ENCODE assay signal across 1 cellular context in the genomic region with DNA sequence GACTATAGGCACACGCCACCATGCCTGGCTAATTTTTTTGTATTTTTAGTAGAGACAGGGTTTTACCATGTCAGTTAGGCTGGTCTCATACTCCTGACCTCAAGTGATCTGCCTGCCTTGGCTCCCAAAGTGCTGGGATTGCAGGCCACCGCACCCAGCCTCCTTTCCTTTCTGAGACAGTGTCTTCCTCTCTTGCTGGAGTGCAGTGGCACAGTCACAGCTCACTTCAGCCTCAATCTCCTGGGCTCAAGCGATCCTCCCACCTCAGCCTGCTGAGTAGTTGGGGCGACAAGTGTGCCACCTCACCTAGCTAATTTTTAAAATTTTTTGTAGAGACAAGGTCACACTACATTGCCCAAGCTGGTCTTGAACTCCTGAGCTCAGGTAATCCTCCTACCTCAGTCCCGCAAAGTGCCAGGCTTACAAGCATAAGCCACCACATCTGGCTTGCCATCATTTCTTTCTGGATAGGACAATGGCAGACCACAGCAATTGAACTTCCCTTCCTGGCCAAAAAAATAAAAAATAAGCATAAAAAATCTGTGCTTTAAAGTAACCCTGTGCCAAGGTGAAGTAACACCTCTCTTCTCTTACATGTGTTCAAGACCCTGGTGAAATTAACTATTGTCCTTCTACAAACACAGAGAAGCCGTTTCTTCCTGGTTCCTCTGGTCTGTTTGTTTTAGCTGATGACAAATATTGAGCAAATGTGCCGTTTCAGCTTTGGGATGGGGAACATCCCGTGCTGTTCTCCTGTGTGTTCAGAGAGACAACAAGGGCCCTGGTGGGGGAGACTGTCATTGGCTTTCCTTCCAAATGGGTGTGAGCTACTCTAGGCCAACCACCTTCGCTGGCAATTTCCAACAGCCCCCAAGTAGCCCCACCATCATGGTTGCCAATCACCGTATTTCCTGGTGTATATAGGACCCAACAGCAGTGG.
A peak's percentile ranks its signal among the peaks of the same experiment; 100 is the strongest.
TF ChIP-seq lines count a peak whose summit lies in the region.

No MANE protein-coding gene starts in this region.

TF ChIP-seq in HepG2, 621 proteins besides CTCF, POLR2A, EP300 and RAD21 (continued from another document and continues in another):
- no peak for TF ChIP-seq ZBTB10 (CRISPR knock-in tag; IDR thresholded peaks at IDR 0.05; ENCODE audit: borderline replicate concordance)
- peak; percentile 74; the same call in 1 of the 2 replicates for TF ChIP-seq ZNF331 (CRISPR knock-in tag; IDR thresholded peaks at IDR 0.05)
- peak; percentile 99 for TF ChIP-seq ELF3 (CRISPR knock-in tag; IDR thresholded peaks at IDR 0.05)
- TF ChIP-seq, protein P1, sequence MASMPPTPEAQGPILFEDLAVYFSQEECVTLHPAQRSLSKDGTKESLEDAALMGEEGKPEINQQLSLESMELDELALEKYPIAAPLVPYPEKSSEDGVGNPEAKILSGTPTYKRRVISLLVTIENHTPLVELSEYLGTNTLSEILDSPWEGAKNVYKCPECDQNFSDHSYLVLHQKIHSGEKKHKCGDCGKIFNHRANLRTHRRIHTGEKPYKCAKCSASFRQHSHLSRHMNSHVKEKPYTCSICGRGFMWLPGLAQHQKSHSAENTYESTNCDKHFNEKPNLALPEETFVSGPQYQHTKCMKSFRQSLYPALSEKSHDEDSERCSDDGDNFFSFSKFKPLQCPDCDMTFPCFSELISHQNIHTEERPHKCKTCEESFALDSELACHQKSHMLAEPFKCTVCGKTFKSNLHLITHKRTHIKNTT (CRISPR knock-in tag; IDR thresholded peaks at IDR 0.05), result no peak
- 0 out of 2 replicates have a peak, but pooled peaks have one; percentile 34 for TF ChIP-seq PHF20 (CRISPR knock-in tag; IDR thresholded peaks at IDR 0.05)
- 0 out of 2 replicates have a peak, but pooled peaks have one; percentile 37 for TF ChIP-seq ZHX2 (IDR thresholded peaks at IDR 0.05; ENCODE audit: low read depth)
- TF ChIP-seq ZHX2 (CRISPR knock-in tag; IDR thresholded peaks at IDR 0.05; ENCODE audit: borderline replicate concordance), result no peak
- peak; percentile 81 for TF ChIP-seq FOSL2 (CRISPR knock-in tag; IDR thresholded peaks at IDR 0.05)
- no peak for TF ChIP-seq ZNF337 (CRISPR knock-in tag; IDR thresholded peaks at IDR 0.05; ENCODE audit: borderline replicate concordance, low read depth)
- TF ChIP-seq, protein P2, sequence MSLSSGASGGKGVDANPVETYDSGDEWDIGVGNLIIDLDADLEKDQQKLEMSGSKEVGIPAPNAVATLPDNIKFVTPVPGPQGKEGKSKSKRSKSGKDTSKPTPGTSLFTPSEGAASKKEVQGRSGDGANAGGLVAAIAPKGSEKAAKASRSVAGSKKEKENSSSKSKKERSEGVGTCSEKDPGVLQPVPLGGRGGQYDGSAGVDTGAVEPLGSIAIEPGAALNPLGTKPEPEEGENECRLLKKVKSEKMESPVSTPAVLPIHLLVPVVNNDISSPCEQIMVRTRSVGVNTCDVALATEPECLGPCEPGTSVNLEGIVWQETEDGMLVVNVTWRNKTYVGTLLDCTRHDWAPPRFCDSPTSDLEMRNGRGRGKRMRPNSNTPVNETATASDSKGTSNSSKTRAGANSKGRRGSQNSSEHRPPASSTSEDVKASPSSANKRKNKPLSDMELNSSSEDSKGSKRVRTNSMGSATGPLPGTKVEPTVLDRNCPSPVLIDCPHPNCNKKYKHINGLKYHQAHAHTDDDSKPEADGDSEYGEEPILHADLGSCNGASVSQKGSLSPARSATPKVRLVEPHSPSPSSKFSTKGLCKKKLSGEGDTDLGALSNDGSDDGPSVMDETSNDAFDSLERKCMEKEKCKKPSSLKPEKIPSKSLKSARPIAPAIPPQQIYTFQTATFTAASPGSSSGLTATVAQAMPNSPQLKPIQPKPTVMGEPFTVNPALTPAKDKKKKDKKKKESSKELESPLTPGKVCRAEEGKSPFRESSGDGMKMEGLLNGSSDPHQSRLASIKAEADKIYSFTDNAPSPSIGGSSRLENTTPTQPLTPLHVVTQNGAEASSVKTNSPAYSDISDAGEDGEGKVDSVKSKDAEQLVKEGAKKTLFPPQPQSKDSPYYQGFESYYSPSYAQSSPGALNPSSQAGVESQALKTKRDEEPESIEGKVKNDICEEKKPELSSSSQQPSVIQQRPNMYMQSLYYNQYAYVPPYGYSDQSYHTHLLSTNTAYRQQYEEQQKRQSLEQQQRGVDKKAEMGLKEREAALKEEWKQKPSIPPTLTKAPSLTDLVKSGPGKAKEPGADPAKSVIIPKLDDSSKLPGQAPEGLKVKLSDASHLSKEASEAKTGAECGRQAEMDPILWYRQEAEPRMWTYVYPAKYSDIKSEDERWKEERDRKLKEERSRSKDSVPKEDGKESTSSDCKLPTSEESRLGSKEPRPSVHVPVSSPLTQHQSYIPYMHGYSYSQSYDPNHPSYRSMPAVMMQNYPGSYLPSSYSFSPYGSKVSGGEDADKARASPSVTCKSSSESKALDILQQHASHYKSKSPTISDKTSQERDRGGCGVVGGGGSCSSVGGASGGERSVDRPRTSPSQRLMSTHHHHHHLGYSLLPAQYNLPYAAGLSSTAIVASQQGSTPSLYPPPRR (CRISPR knock-in tag; IDR thresholded peaks at IDR 0.05; ENCODE audit: borderline replicate concordance), result peak; percentile 53; the same call in 1 of the 2 replicates
- TF ChIP-seq NAIF1 (CRISPR knock-in tag; IDR thresholded peaks at IDR 0.05; ENCODE audit: borderline replicate concordance), result no peak
- TF ChIP-seq ZSCAN25 (CRISPR knock-in tag; IDR thresholded peaks at IDR 0.05), result peak; percentile 74; the same call in 1 of the 2 replicates
- peak; percentile 93 for TF ChIP-seq XRCC5 (optimal IDR thresholded peaks at IDR 0.05; ENCODE audit: low read length)
- TF ChIP-seq ZNF549 (CRISPR knock-in tag; IDR thresholded peaks at IDR 0.05), result no peak
- peak; percentile 74; the same call in 1 of the 2 replicates for TF ChIP-seq EHMT2 (IDR thresholded peaks at IDR 0.05; ENCODE audit: borderline replicate concordance, low read depth, low read length)
- no peak for TF ChIP-seq ZNF431 (CRISPR knock-in tag; IDR thresholded peaks at IDR 0.05; ENCODE audit: borderline replicate concordance, low read depth)
- TF ChIP-seq, protein P3, sequence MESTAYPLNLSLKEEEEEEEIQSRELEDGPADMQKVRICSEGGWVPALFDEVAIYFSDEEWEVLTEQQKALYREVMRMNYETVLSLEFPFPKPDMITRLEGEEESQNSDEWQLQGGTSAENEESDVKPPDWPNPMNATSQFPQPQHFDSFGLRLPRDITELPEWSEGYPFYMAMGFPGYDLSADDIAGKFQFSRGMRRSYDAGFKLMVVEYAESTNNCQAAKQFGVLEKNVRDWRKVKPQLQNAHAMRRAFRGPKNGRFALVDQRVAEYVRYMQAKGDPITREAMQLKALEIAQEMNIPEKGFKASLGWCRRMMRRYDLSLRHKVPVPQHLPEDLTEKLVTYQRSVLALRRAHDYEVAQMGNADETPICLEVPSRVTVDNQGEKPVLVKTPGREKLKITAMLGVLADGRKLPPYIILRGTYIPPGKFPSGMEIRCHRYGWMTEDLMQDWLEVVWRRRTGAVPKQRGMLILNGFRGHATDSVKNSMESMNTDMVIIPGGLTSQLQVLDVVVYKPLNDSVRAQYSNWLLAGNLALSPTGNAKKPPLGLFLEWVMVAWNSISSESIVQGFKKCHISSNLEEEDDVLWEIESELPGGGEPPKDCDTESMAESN (CRISPR knock-in tag; conservative IDR thresholded peaks at IDR 0.05), result peak; percentile 21; the same call in 1 of the 2 replicates
- no peak for TF ChIP-seq MAF1 (CRISPR knock-in tag; IDR thresholded peaks at IDR 0.05; ENCODE audit: borderline replicate concordance)
- no peak for TF ChIP-seq RFX5 (IDR thresholded peaks at IDR 0.05; ENCODE audit: low read depth, low read length)
- TF ChIP-seq KLF15 (CRISPR knock-in tag; IDR thresholded peaks at IDR 0.05; ENCODE audit: borderline replicate concordance), result peak; percentile 63; the same call in 1 of the 2 replicates
- TF ChIP-seq THAP11 (CRISPR knock-in tag; IDR thresholded peaks at IDR 0.05), result peak; percentile 61; the same call in 1 of the 2 replicates
- peak; percentile 23; the same call in 1 of the 2 replicates for TF ChIP-seq MIXL1 (CRISPR knock-in tag; IDR thresholded peaks at IDR 0.05)
- no peak for TF ChIP-seq SP1 (IDR thresholded peaks at IDR 0.05)
- no peak for TF ChIP-seq SP1 (CRISPR knock-in tag; IDR thresholded peaks at IDR 0.05)
- TF ChIP-seq HCFC1 (IDR thresholded peaks at IDR 0.05; ENCODE audit: low read depth, low read length), result no peak
- no peak for TF ChIP-seq ZNF598 (CRISPR knock-in tag; IDR thresholded peaks at IDR 0.05; ENCODE audit: borderline replicate concordance)
- TF ChIP-seq, protein P4, sequence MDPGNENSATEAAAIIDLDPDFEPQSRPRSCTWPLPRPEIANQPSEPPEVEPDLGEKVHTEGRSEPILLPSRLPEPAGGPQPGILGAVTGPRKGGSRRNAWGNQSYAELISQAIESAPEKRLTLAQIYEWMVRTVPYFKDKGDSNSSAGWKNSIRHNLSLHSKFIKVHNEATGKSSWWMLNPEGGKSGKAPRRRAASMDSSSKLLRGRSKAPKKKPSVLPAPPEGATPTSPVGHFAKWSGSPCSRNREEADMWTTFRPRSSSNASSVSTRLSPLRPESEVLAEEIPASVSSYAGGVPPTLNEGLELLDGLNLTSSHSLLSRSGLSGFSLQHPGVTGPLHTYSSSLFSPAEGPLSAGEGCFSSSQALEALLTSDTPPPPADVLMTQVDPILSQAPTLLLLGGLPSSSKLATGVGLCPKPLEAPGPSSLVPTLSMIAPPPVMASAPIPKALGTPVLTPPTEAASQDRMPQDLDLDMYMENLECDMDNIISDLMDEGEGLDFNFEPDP (CRISPR knock-in tag; conservative IDR thresholded peaks at IDR 0.05), result no peak
- TF ChIP-seq ZNF670 (CRISPR knock-in tag; IDR thresholded peaks at IDR 0.05; ENCODE audit: borderline replicate concordance), result 0 out of 2 replicates have a peak, but pooled peaks have one; percentile 37
- TF ChIP-seq KLF9 (CRISPR knock-in tag; IDR thresholded peaks at IDR 0.05; ENCODE audit: low read depth), result no peak
- TF ChIP-seq ZMYM4 (CRISPR knock-in tag; IDR thresholded peaks at IDR 0.05), result peak; percentile 50; the same call in 1 of the 2 replicates
- TF ChIP-seq, protein P5, sequence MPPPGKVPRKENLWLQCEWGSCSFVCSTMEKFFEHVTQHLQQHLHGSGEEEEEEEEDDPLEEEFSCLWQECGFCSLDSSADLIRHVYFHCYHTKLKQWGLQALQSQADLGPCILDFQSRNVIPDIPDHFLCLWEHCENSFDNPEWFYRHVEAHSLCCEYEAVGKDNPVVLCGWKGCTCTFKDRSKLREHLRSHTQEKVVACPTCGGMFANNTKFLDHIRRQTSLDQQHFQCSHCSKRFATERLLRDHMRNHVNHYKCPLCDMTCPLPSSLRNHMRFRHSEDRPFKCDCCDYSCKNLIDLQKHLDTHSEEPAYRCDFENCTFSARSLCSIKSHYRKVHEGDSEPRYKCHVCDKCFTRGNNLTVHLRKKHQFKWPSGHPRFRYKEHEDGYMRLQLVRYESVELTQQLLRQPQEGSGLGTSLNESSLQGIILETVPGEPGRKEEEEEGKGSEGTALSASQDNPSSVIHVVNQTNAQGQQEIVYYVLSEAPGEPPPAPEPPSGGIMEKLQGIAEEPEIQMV (CRISPR knock-in tag; IDR thresholded peaks at IDR 0.05; ENCODE audit: low read depth), result peak; percentile 17; the same call in 1 of the 2 replicates
- TF ChIP-seq SNAI1 (CRISPR knock-in tag; IDR thresholded peaks at IDR 0.05; ENCODE audit: borderline replicate concordance), result 0 out of 2 replicates have a peak, but pooled peaks have one; percentile 40
- peak; percentile 39; the same call in 1 of the 2 replicates for TF ChIP-seq MEF2D (CRISPR knock-in tag; IDR thresholded peaks at IDR 0.05)
- TF ChIP-seq GFI1 (CRISPR knock-in tag; IDR thresholded peaks at IDR 0.05; ENCODE audit: borderline replicate concordance), result peak; percentile 94
- TF ChIP-seq KLF16 (CRISPR knock-in tag; IDR thresholded peaks at IDR 0.05), result peak in 1 of 2 experiments; percentile 73; a peak in 2 of 4 replicates
